Comparison of ENCODE assay signal across 7 cellular contexts in the genomic region with DNA sequence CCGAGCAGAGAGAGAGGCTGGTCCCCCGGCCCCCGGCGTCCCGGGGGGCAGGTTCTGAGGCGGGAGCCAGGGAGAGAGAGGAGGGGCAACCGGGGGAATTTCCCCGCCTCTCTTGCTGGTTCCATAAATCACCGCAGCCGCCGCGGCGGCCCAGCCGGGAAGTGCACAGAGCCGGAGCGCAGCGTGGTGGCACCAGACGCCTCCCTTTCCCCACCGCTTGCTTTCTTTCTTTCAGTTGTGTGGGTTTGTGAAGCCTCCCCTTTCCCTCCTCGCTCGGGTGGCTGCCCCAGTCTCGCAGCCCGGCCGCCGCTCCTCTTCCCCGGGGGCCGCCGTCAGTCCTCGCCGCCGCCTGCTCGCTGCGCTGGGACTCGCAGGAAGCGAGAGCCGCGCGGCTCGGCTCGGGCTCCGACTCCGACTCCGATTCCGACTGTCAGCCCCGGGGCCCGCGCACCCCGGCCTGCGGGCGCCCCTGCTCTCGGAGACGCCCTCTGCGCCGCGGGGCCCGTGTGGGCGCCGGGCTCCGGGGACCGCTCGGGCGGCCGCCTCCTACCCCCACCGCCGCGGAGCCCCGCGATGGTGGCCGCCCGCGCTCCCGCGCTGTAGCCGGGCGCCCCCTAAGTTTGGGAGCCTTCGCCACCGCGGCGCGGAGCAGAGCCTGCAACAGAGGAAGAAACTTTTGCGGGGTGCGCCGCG. TPM values are rescaled to one million over a fixed set of nuclear protein-coding genes. Genes with fewer than 3 reads are reported as not detected.
A peak's percentile ranks its signal among the peaks of the same experiment; 100 is the strongest.
DNase-seq lines count a peak whose midpoint lies in the region; ATAC-seq and TF ChIP-seq lines count a peak whose summit lies in the region.

Gene CACHD1, plus strand, starts transcription at position 153 of the 693 bp plus-strand sequence. CDS start 616 bp downstream, outside the sequence.

- H3K27me3 Mint-ChIP-seq in activated CD4-positive, alpha-beta T cell treated with anti-CD3 and anti-CD28 coated beads, Interleukin-2, amount 10 ng/mL, durations not matched to agents 24 days and 14 days, result peaks cover 66% of the 10 kb centered on the region

- H3K27ac Mint-ChIP-seq in activated CD4-positive, alpha-beta T cell treated with anti-CD3 and anti-CD28 coated beads, Interleukin-2, amount 10 ng/mL, durations not matched to agents 24 days and 14 days, result no peak within 1 kb of the TSS

- peaks cover 8% of the 10 kb centered on the region for H3K4me1 Mint-ChIP-seq in activated CD4-positive, alpha-beta T cell treated with anti-CD3 and anti-CD28 coated beads, Interleukin-2, amount 10 ng/mL, durations not matched to agents 24 days and 14 days

- H3K36me3 ChIP-seq in right lobe of liver, result no peaks in the 10 kb centered on the region

- peak within 1 kb of the TSS; percentile 72 for H3K4me3 Mint-ChIP-seq in activated CD4-positive, alpha-beta T cell treated with anti-CD3 and anti-CD28 coated beads, Interleukin-2, amount 10 ng/mL, durations not matched to agents 24 days and 14 days

- H3K4me3 ChIP-seq in dorsolateral prefrontal cortex, result peak within 1 kb of the TSS; percentile 48 to 83 (median 72)
- H3K4me3 ChIP-seq in right lobe of liver, result peak within 1 kb of the TSS; percentile 62 to 74 (median 64)

- peak within 1 kb of the TSS in 52 of 59 donors; percentile 12 to 88 (median 70) for H3K27ac ChIP-seq in dorsolateral prefrontal cortex
- peak within 1 kb of the TSS; percentile 38 to 75 (median 65) for H3K27ac ChIP-seq in right lobe of liver

- H3K4me1 ChIP-seq in right lobe of liver, result peaks cover 0 to 9% (median 0%) of the 10 kb centered on the region in 4 donors

- TF ChIP-seq CTCF in dorsolateral prefrontal cortex (IDR thresholded peaks at IDR 0.05 in 54 of 56, conservative IDR thresholded peaks at IDR 0.05 in 2 of 56; ENCODE audit: low read depth in 1 of 56, partially characterized antibody in 56 of 56) (peak in 47 of 56 donors; percentile 6 to 60 (median 38)), right lobe of liver (IDR thresholded peaks at IDR 0.05) (peak; percentile 32 to 44 (median 38))

- ATAC-seq in GM18517 (IDR thresholded peaks at IDR 0.05; ENCODE audit: unreplicated experiment) (peak; percentile 85), HG03025 (IDR thresholded peaks at IDR 0.05; ENCODE audit: low FRiP score, unreplicated experiment) (peak; percentile 86), right lobe of liver (peak; percentile 88 to 92 (median 90))

- DNase-seq in NCI-H2196 treated with DMSO at 0.1 percent for 48 hours (lab: John Stamatoyannopoulos, UW; ENCODE audit: unreplicated experiment), result peak; percentile 47
- DNase-seq in activated CD4-positive, alpha-beta T cell treated with anti-CD3 and anti-CD28 coated beads, Interleukin-2, amount 10 ng/mL, durations not matched to agents 24 days and 14 days, result peak; percentile 84
- peak; percentile 17 to 75 (median 71) for DNase-seq in dorsolateral prefrontal cortex
- peak; percentile 76 to 78 (median 77) for DNase-seq in right lobe of liver
- DNase-seq in stimulated activated CD4-positive, alpha-beta T cell treated with anti-CD3 and anti-CD28 coated beads, Interleukin-2, amount 100 ng/mL, for 4 hours (ENCODE audit: low read depth), result peak; percentile 71

- H3K9me3 ChIP-seq in right lobe of liver, result no peaks in the 10 kb centered on the region

- TF ChIP-seq POLR2A in right lobe of liver (IDR thresholded peaks at IDR 0.05), result peak; percentile 75

- intact Hi-C loops in activated CD4-positive, alpha-beta T cell treated with anti-CD3 and anti-CD28 coated beads, Interleukin-2, amount 10 ng/mL, durations not matched to agents 24 days and 14 days (cut with micrococcal nuclease), result loop anchor here (5.0 kb wide), 1 partner anchor 82 kb away; no protein-coding TSS in a partner anchor
- intact Hi-C loops in dorsolateral prefrontal cortex (cut with DNase I), result loop anchor here in 1 of 2 donors (10.0 kb wide), 2 partner anchors 205 to 215 kb away; no protein-coding TSS in a partner anchor
- intact Hi-C loops in right lobe of liver (cut with DNase I), result no loop called here

- H3K9me3 Mint-ChIP-seq in activated CD4-positive, alpha-beta T cell treated with anti-CD3 and anti-CD28 coated beads, Interleukin-2, amount 10 ng/mL, durations not matched to agents 24 days and 14 days, result no peaks in the 10 kb centered on the region

- WGBS in right lobe of liver (ENCODE audit: insufficient coverage, low coverage, low lambda C conversion rate, missing lambda C conversion rate), result no CpG with 5 or more reads among the region's 84 CpGs

- H3K27me3 ChIP-seq in dorsolateral prefrontal cortex (peaks cover 0 to 11% (median 0%) of the 10 kb centered on the region in 45 donors), right lobe of liver (no peaks in the 10 kb centered on the region)

- no peaks in the 10 kb centered on the region for H3K36me3 Mint-ChIP-seq in activated CD4-positive, alpha-beta T cell treated with anti-CD3 and anti-CD28 coated beads, Interleukin-2, amount 10 ng/mL, durations not matched to agents 24 days and 14 days (ENCODE audit: low read depth)

RNA-seq across cellular contexts. Expression of gene CACHD1, which starts in this region (rescaled TPM):
- total RNA-seq in activated CD4-positive, alpha-beta T cell treated with anti-CD3 and anti-CD28 coated beads, Interleukin-2, amount 10 ng/mL, durations not matched to agents 24 days and 14 days, result 0.14 and 0.23 TPM in 2 replicates
- 10 to 100 TPM; 11.3 to 40.6 (median 20.3) TPM for total RNA-seq in dorsolateral prefrontal cortex
- total RNA-seq in right lobe of liver, result 1 to 10 TPM in 4 of 6 experiments, under 1 TPM in 2; 0.59 to 3.0 (median 1.3) TPM

Comparison
In these comparisons a context has a peak if more than half of its experiments do, and no peak if none do; other contexts are left out.
1. Peak in every context shown above with its lines: DNase-seq, ATAC-seq, H3K4me3 ChIP-seq and H3K27ac ChIP-seq.
2. Peak in DNase-seq in activated CD4-positive, alpha-beta T cell treated with anti-CD3 and anti-CD28 coated beads, Interleukin-2, amount 10 ng/mL, durations not matched to agents 24 days and 14 days; RNA of the gene not detected or under 1 TPM.